In the genomic region with DNA sequence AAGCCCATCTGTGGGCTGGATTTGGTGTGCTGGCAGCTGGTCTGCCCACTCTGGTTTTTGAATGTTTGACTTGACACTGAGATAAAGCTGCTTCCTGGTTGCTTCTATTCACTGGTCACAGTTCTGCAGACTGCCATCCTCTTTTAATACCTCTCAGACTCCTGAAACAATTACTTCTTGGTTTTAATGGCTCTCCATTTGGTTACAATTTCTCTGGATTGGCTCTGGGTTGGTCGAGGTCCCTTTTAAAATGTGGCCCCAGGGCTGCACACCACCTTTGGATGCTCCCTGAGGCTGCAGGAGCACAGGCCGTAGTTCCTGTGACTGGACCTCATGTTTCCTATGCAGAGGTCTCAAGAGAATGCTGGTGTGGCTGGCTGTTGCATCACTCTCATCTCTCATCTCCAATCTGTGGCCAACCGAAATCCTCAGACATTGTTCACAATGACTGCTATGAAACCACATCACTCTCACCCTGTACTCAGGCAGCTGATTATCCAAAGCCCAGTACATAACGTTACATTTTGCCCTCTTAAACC, we compare ENCODE assay signal across 8 cellular contexts.
A peak's percentile ranks its signal among the peaks of the same experiment; 100 is the strongest.
DNase-seq lines count a peak whose midpoint lies in the region; ATAC-seq lines count a peak whose summit lies in the region.

No MANE protein-coding gene starts in this region.

- peak; percentile 31 for DNase-seq in stimulated activated CD4-positive, alpha-beta T cell treated with anti-CD3 and anti-CD28 coated beads, Interleukin-15, amount 100 ng/mL, for 24 hours
- DNase-seq in stimulated activated CD4-positive, alpha-beta T cell treated with anti-CD3 and anti-CD28 coated beads, Interleukin-4, amount 100 ng/mL, for 1 hour: no peak
- DNase-seq in NCI-H524 (lab: John Stamatoyannopoulos, UW) (peak; percentile 55 to 83), iris pigment epithelial cell (ENCODE audit: low read depth) (peak; percentile 76), LoVo (ENCODE audit: low spot score) (no peak)
- no peak for DNase-seq in stimulated activated naive CD4-positive, alpha-beta T cell (lab: John Stamatoyannopoulos, UW)
- DNase-seq in stimulated activated CD4-positive, alpha-beta T cell treated with anti-CD3 and anti-CD28 coated beads, Interleukin-4, amount 100 ng/mL, for 4 hours: no peak

- ATAC-seq in HG02763 (IDR thresholded peaks at IDR 0.05; ENCODE audit: unreplicated experiment): peak; percentile 87

Comparison
In these comparisons a context has a peak if more than half of its experiments do, and no peak if none do; other contexts are left out.
1. DNase-seq: peak in stimulated activated CD4-positive, alpha-beta T cell treated with anti-CD3 and anti-CD28 coated beads, Interleukin-15, amount 100 ng/mL, for 24 hours (single experiment), NCI-H524 (2 of 2) and iris pigment epithelial cell (single experiment); none in stimulated activated CD4-positive, alpha-beta T cell treated with anti-CD3 and anti-CD28 coated beads, Interleukin-4, amount 100 ng/mL, for 1 hour (single experiment), LoVo (single experiment), stimulated activated naive CD4-positive, alpha-beta T cell (0 of 6) and stimulated activated CD4-positive, alpha-beta T cell treated with anti-CD3 and anti-CD28 coated beads, Interleukin-4, amount 100 ng/mL, for 4 hours (0 of 2).